ENCODE assay signal across 8 cellular contexts in the genomic region with DNA sequence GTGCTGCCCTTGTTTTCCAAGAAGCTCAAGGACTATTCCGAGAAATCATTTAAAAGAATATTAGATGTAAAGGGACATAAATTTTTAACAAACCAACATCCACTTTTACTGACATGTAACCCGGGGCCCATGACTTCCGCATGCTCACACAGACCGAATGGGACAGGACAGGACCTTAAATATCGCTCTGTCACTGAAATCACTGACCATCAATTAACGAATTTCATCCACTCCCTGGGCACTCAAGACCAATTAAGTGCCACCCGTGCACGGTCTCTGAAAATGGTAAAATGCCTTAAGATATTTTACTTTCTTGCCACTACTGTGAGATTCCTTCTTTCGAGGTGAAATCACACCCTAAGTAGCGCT. TPM values are rescaled to one million over a fixed set of nuclear protein-coding genes. Genes with fewer than 3 reads are reported as not detected.
DNase-seq lines count a peak whose midpoint lies in the region; ATAC-seq and TF ChIP-seq lines count a peak whose summit lies in the region.

No MANE protein-coding gene starts in this region.

- H3K27me3 Mint-ChIP-seq in endothelial cell (ENCODE audit: unreplicated experiment) (no peaks in the 10 kb centered on the region), neural progenitor cell (ENCODE audit: insufficient read depth, low read depth) (peaks cover 2% of the 10 kb centered on the region)

- H3K27ac ChIP-seq in neural progenitor cell = no peak overlapping the region

- peak overlapping the region; percentile 74 for H2AFZ ChIP-seq in neural progenitor cell (replicated peaks)

- peaks cover 9% of the 10 kb centered on the region for H3F3A ChIP-seq in neural progenitor cell (ENCODE audit: low read depth)

- no peaks in the 10 kb centered on the region for H3K27me3 ChIP-seq in NT2/D1 (ENCODE audit: insufficient read depth, insufficient read length)
- no peaks in the 10 kb centered on the region for H3K27me3 ChIP-seq in neural progenitor cell

- H3K4me3 Mint-ChIP-seq in endothelial cell (ENCODE audit: unreplicated experiment) (peak overlapping the region; percentile 97), neural progenitor cell (peak overlapping the region; percentile 97)

- H3K9ac ChIP-seq in NT2/D1 (ENCODE audit: insufficient read length, low read depth) (peak overlapping the region; percentile 92), neural progenitor cell (peak overlapping the region; percentile 59)

- H3K4me2 ChIP-seq in neural progenitor cell = peak overlapping the region; percentile 80

- DNase-seq in GM12865 (ENCODE audit: low read depth) = no peak
- DNase-seq in NT2/D1 (ENCODE audit: low read depth, low spot score) = no peak
- no peak for DNase-seq in endothelial cell (ENCODE audit: low spot score)
- no peak for DNase-seq in neural progenitor cell (ENCODE audit: low spot score)
- no peak for DNase-seq in putamen (ENCODE audit: low spot score)
- DNase-seq in stimulated activated CD4-positive, alpha-beta T cell treated with anti-CD3 and anti-CD28 coated beads, Interleukin-2, amount 100 ng/mL, for 48 hours = no peak
- no peak for DNase-seq in NCI-H748 (lab: John Stamatoyannopoulos, UW; ENCODE audit: unreplicated experiment)

- TF ChIP-seq CTCF in GM12865 (IDR thresholded peaks at IDR 0.05; ENCODE audit: insufficient read depth, low read depth, low read length, missing control alignments) (no peak), endothelial cell (IDR thresholded peaks at IDR 0.05; ENCODE audit: unreplicated experiment) (no peak), neural progenitor cell (IDR thresholded peaks at IDR 0.05) (no peak)

- peaks cover 15% of the 10 kb centered on the region for H3K79me2 ChIP-seq in neural progenitor cell (ENCODE audit: low read depth)

- H3K36me3 Mint-ChIP-seq in endothelial cell (ENCODE audit: low read depth, unreplicated experiment) (no peaks in the 10 kb centered on the region), neural progenitor cell (peaks cover 9% of the 10 kb centered on the region)

- H3K9me3 Mint-ChIP-seq in endothelial cell (ENCODE audit: unreplicated experiment) = no peaks in the 10 kb centered on the region
- no peaks in the 10 kb centered on the region for H3K9me3 Mint-ChIP-seq in neural progenitor cell

- no peaks in the 10 kb centered on the region for H3K4me1 ChIP-seq in NT2/D1 (ENCODE audit: insufficient read depth, insufficient read length)
- H3K4me1 ChIP-seq in neural progenitor cell = no peaks in the 10 kb centered on the region

- H3K4me1 Mint-ChIP-seq in endothelial cell (ENCODE audit: unreplicated experiment) (peaks cover 10% of the 10 kb centered on the region), neural progenitor cell (peaks cover 28% of the 10 kb centered on the region)

- H3K36me3 ChIP-seq in NT2/D1 (ENCODE audit: insufficient read depth, insufficient read length, low read length) (peaks cover 13% of the 10 kb centered on the region), neural progenitor cell (no peaks in the 10 kb centered on the region)

- peak; percentile 45 for ATAC-seq in GM21786 (IDR thresholded peaks at IDR 0.05; ENCODE audit: unreplicated experiment)

- H3K4me3 ChIP-seq in GM12865 (ENCODE audit: low read depth, low read length) (peak overlapping the region; percentile 48), NT2/D1 (ENCODE audit: insufficient read length, low read depth) (peak overlapping the region; percentile 82), neural progenitor cell (peak overlapping the region; percentile 91)

- H3K27ac Mint-ChIP-seq in endothelial cell (ENCODE audit: unreplicated experiment) (peak overlapping the region; percentile 93), neural progenitor cell (peak overlapping the region; percentile 94)

- no peaks in the 10 kb centered on the region for H3K9me3 ChIP-seq in NT2/D1 (ENCODE audit: insufficient read depth, low read length)
- no peaks in the 10 kb centered on the region for H3K9me3 ChIP-seq in neural progenitor cell (ENCODE audit: low read depth)

- H4K20me1 ChIP-seq in neural progenitor cell (ENCODE audit: low read depth) = no peaks in the 10 kb centered on the region

RNA-seq across cellular contexts. Expression of gene NUDT12, which starts 0.5 kb away (rescaled TPM):
- total RNA-seq in endothelial cell (ENCODE audit: unreplicated experiment) = 6.1 TPM
- total RNA-seq in neural progenitor cell (ENCODE audit: low replicate concordance) = 31.3 and 49.8 TPM in 2 replicates
